Comparison of ENCODE assay signal across 19 cellular contexts in the genomic region with DNA sequence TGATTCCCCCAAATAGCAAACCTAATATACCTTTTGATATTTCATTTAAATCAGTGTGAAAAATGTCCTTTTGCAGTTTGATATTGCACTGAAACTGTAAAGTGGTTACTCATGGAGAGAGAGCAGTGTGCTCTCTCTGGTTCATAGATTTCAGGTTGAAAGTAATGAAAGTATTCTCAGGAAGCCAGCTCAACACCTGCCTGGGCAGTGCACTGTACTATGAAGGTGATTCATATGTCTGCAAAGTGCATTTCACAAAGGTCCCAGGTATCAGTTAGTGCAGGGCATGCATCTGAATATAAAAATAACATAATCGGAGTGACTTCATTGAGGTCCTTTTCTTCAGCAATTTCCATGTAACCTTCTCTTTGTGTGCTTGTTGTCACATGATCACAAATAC.
"Had no signal": no experiment of that assay in that cellular context is flagged by ENCODE, and none has a peak within 500 bp of the region (broad histone marks: within the 10 kb centered on the region; RNA-seq: fewer than 3 reads in every experiment).

No MANE protein-coding gene starts in this region.

- H3K4me1 ChIP-seq: tibial artery had no signal

- H3K4me3 ChIP-seq: tibial artery had no signal

- H3K27ac Mint-ChIP-seq: activated CD4-positive, alpha-beta T cell treated with anti-CD3 and anti-CD28 coated beads, Interleukin-2, amount 10 ng/mL, durations not matched to agents 7 days and 5 days; nephron progenitor cell; T-helper 1 cell treated with Interleukin-12 subunit alpha and Interleukin-12 subunit beta and Interleukin-4 antibody, amounts not matched to agents 30 μg/mL and 1 μg/mL, for 36 hours had no signal

- H3K27me3 ChIP-seq: brain microvascular endothelial cell, tibial artery had no signal

- H3K27me3 Mint-ChIP-seq: activated CD4-positive, alpha-beta T cell treated with anti-CD3 and anti-CD28 coated beads, Interleukin-2, amount 10 ng/mL, durations not matched to agents 7 days and 5 days had no signal

- DNase-seq: activated CD4-positive, alpha-beta T cell treated with anti-CD3 and anti-CD28 coated beads, Interleukin-2, amount 10 ng/mL, durations not matched to agents 7 days and 5 days; activated CD8-positive, alpha-beta memory T cell treated with anti-CD3 and anti-CD28 coated beads for 24 hours; activated CD8-positive, alpha-beta memory T cell treated with anti-CD3 and anti-CD28 coated beads, Interleukin-2, amount 50 U/mL, for 48 hours; activated effector memory CD4-positive, alpha-beta T cell treated with Interleukin-2 at 50 U/mL for 16 hours; activated naive CD4-positive, alpha-beta T cell treated with anti-CD3 and anti-CD28 coated beads, Interleukin-2, amount 50 U/mL, for 16 hours; activated T-cell treated with anti-CD3 and anti-CD28 coated beads, Interleukin-2, amount 50 U/mL, for 48 hours; aorta; brain microvascular endothelial cell; cortex of kidney; effector CD4-positive, alpha-beta T cell; midbrain; nephron progenitor cell; stimulated activated CD4-positive, alpha-beta T cell treated with anti-CD3 and anti-CD28 coated beads, Interleukin-1b, Interleukin-23, amount 100 ng/mL, for 48 hours; stimulated activated naive CD8-positive, alpha-beta T cell treated with anti-CD3 and anti-CD28 coated beads, Interleukin-15, Interleukin-2, amounts not matched to agents 100 U/mL and 50 U/mL, for 24 hours; substantia nigra; tibial artery had no signal

- H3K9me3 Mint-ChIP-seq: activated CD4-positive, alpha-beta T cell treated with anti-CD3 and anti-CD28 coated beads, Interleukin-2, amount 10 ng/mL, durations not matched to agents 7 days and 5 days had no signal

- H3K27ac ChIP-seq: brain microvascular endothelial cell, tibial artery had no signal

- H3K4me1 Mint-ChIP-seq: activated CD4-positive, alpha-beta T cell treated with anti-CD3 and anti-CD28 coated beads, Interleukin-2, amount 10 ng/mL, durations not matched to agents 7 days and 5 days; nephron progenitor cell had no signal

- ATAC-seq: activated CD4-positive, CD25-positive, alpha-beta regulatory T cell treated with anti-CD3 and anti-CD28 coated beads, Interleukin-2, amount 50 U/mL, for 24 hours; left lobe of liver; stimulated activated naive CD8-positive, alpha-beta T cell treated with anti-CD3 and anti-CD28 coated beads, Interleukin-15, Interleukin-2, amounts not matched to agents 100 U/mL and 50 U/mL, for 24 hours had no signal

- H3K36me3 ChIP-seq: brain microvascular endothelial cell, tibial artery had no signal

- H3K4me3 Mint-ChIP-seq: activated CD4-positive, alpha-beta T cell treated with anti-CD3 and anti-CD28 coated beads, Interleukin-2, amount 10 ng/mL, durations not matched to agents 7 days and 5 days; nephron progenitor cell; T-helper 1 cell treated with Interleukin-12 subunit alpha and Interleukin-12 subunit beta and Interleukin-4 antibody, amounts not matched to agents 30 μg/mL and 1 μg/mL, for 36 hours had no signal

- H3K9me3 ChIP-seq: tibial artery had no signal
